15 cellular contexts compared by ENCODE assay signal in genomic region chr5:449151-449550, GRCh38.
"Had no signal": no experiment of that assay in that cellular context is flagged by ENCODE, and none has a peak within 500 bp of the region (broad histone marks: within the 10 kb centered on the region; RNA-seq: fewer than 3 reads in every experiment).

No MANE protein-coding gene starts in this region.

- H3K4me3 ChIP-seq: ascending aorta, coronary artery, prostate gland, right atrium auricular region, tibial nerve had no signal

- H3K27ac Mint-ChIP-seq: nephron progenitor cell; stimulated activated naive CD8-positive, alpha-beta T cell treated with anti-CD3 and anti-CD28 coated beads, Interleukin-15, Interleukin-2, amounts not matched to agents 100 ng/mL and 50 ng/mL, for 24 hours had no signal

- H3K27me3 Mint-ChIP-seq: stimulated activated naive CD8-positive, alpha-beta T cell treated with anti-CD3 and anti-CD28 coated beads, Interleukin-15, Interleukin-2, amounts not matched to agents 100 ng/mL and 50 ng/mL, for 24 hours had no signal

- DNase-seq: activated CD4-positive, alpha-beta T cell treated with anti-CD3 and anti-CD28 coated beads, Interleukin-2, amount 50 U/mL, for 1 hour; activated CD8-positive, alpha-beta memory T cell treated with anti-CD3 and anti-CD28 coated beads for 24 hours; activated CD8-positive, alpha-beta memory T cell treated with anti-CD3 and anti-CD28 coated beads, Interleukin-2, amount 50 U/mL, for 48 hours; activated naive CD4-positive, alpha-beta T cell treated with Interleukin-2 at 50 U/mL for 16 hours; nephron progenitor cell had no signal

- H3K4me3 Mint-ChIP-seq: nephron progenitor cell; stimulated activated naive CD8-positive, alpha-beta T cell treated with anti-CD3 and anti-CD28 coated beads, Interleukin-15, Interleukin-2, amounts not matched to agents 100 ng/mL and 50 ng/mL, for 24 hours had no signal

- H3K27ac ChIP-seq: ascending aorta, coronary artery, prostate gland, right atrium auricular region, tibial nerve had no signal

- ATAC-seq: activated CD4-positive, CD25-positive, alpha-beta regulatory T cell treated with anti-CD3 and anti-CD28 coated beads, Interleukin-2, amount 50 U/mL, for 24 hours had no signal

- H3K27me3 ChIP-seq: ascending aorta, right atrium auricular region, tibial nerve had no signal

- FAIRE-seq: endometrium, frontal cortex, keratinocyte had no signal
